ENCODE assay signal across 21 cellular contexts in the genomic region with DNA sequence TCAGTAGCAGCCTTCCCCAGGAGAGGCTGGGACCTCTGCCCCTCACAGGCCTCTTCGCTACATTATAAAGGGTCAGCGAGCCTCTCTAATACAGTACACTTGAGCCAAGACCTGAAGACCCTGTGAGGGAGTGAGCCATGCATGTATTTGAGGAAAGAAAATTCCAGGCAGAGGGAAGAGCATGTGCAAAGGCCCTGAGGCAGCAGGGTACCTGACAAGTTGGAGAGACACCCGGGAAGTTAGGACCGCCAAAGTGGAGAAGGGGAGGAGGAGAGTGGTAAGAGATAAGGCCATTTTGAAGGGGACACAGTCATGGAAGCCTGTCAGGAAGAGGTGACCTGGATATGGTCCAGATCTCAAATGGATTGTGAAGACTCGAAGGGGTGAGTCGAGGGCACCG. TPM values are rescaled to one million over a fixed set of nuclear protein-coding genes. Genes with fewer than 3 reads are reported as not detected.
"Had no signal": no experiment of that assay in that cellular context is flagged by ENCODE, and none has a peak within 500 bp of the region (broad histone marks: within the 10 kb centered on the region; RNA-seq: fewer than 3 reads in every experiment).

No MANE protein-coding gene starts in this region.

- ATAC-seq: Panc1, Right ventricle myocardium inferior had no signal

- H3K27me3 ChIP-seq: MG63, SJCRH30 had no signal

- H3K27ac ChIP-seq: SJCRH30 had no signal

- H3K4me3 ChIP-seq: MG63, SJCRH30 had no signal

- H3K36me3 ChIP-seq: MG63, SJCRH30 had no signal

- H3K4me1 ChIP-seq: SJCRH30 had no signal

- DNase-seq: Karpas-422, KG1, NCI-H1092, NCI-H1105 treated with DMSO at 0.1 percent for 48 hours, NCI-H1417 treated with DMSO at 0.1 percent for 48 hours, NCI-H146, NCI-H1694 treated with DMSO at 0.1 percent for 48 hours, NCI-H1930, NCI-H2081, NCI-H2107, NCI-H2227 treated with DMSO at 0.1 percent for 48 hours, NCI-H69, NCI-H774, PC-3, SHP77 treated with DMSO at 0.1 percent for 48 hours, SJCRH30 had no signal

- H3K9me3 ChIP-seq: MG63, SJCRH30 had no signal

RNA-seq across cellular contexts. Expression of gene ADRA1D, which starts 14.4 kb away (rescaled TPM):
- total RNA-seq: HT-29, OCI-LY7, SJCRH30 had no signal
